Comparison of ENCODE assay signal across 8 cellular contexts in genomic region chr19:17106964-17107363, GRCh38. TPM values are rescaled to one million over a fixed set of nuclear protein-coding genes. Genes with fewer than 3 reads are reported as not detected.
DNase-seq lines count a peak whose midpoint lies in the region; ATAC-seq and TF ChIP-seq lines count a peak whose summit lies in the region.
"Not testable (repeated sequence)": the region's sequence is repeated elsewhere in the genome, so short reads cannot be mapped to it uniquely, and the experiment has no call there.

No MANE protein-coding gene starts in this region.

- H3K27me3 ChIP-seq in BLaER1 treated with 17β-estradiol and CSF1 and Interleukin-3, amounts not matched to agents 10 nM and 100 nM; Karpas-422 (ENCODE audit: low read length); SK-N-SH (ENCODE audit: insufficient read depth); heart left ventricle; muscle layer of duodenum (ENCODE audit: low read depth, low read length); skeletal muscle satellite cell (ENCODE audit: control insufficient read depth, insufficient read depth, low read length); transverse colon: not testable (repeated sequence)

- TF ChIP-seq RAD21 in SK-N-SH (IDR thresholded peaks at IDR 0.05; ENCODE audit: low read length), result not testable (repeated sequence)

- CTCF ChIA-PET in SK-N-SH (lab: Yijun Ruan, JAX), result not testable (repeated sequence)

- peaks cover 8 to 15% (median 13%) of the 10 kb centered on the region in 11 experiments; a peak in 20 of 22 replicates for H3K9me3 ChIP-seq in BLaER1 treated with 17β-estradiol and CSF1 and Interleukin-3, amounts not matched to agents 10 nM and 100 nM (replicated peaks in 1 of 11)
- not testable (repeated sequence) for H3K9me3 ChIP-seq in Karpas-422 (ENCODE audit: low read length); SK-N-SH; heart left ventricle; muscle layer of duodenum (ENCODE audit: control insufficient read depth in 1 of 2, low read length in 2 of 2); skeletal muscle satellite cell (replicated peaks; ENCODE audit: low read length); transverse colon

- ATAC-seq in heart left ventricle, result not testable (repeated sequence)

- not testable (repeated sequence) for TF ChIP-seq CTCF in SK-N-SH (IDR thresholded peaks at IDR 0.05); chondrocyte (IDR thresholded peaks at IDR 0.05); heart left ventricle (IDR thresholded peaks at IDR 0.05); transverse colon (IDR thresholded peaks at IDR 0.05)

- H3K4me1 ChIP-seq in BLaER1 treated with 17β-estradiol and CSF1 and Interleukin-3, amounts not matched to agents 10 nM and 100 nM, result peaks cover 69 to 100% (median 78%) of the 10 kb centered on the region in 10 experiments
- H3K4me1 ChIP-seq in Karpas-422 (ENCODE audit: low read length) (peaks cover 81% of the 10 kb centered on the region), SK-N-SH (ENCODE audit: control insufficient read depth in 1 of 2, insufficient read depth in 2 of 2, low read depth in 1 of 2, low read length in 1 of 2) (peaks cover 9 to 13% of the 10 kb centered on the region in 2 experiments; a peak in 3 of 4 replicates), heart left ventricle (peaks cover 4 to 78% (median 19%) of the 10 kb centered on the region in 12 donors), muscle layer of duodenum (ENCODE audit: control insufficient read depth in 1 of 2, insufficient read depth in 2 of 2, low read length in 2 of 2) (peaks cover 0 to 23% of the 10 kb centered on the region in 2 donors), skeletal muscle satellite cell (ENCODE audit: control insufficient read depth, insufficient read depth, low read length) (peaks cover 22% of the 10 kb centered on the region), transverse colon (peaks cover 17 to 32% (median 19%) of the 10 kb centered on the region in 4 donors)

- peak overlapping the region in 9 of 11 experiments; percentile 13 to 63 (median 45); a peak in 10 of 22 replicates for H3K9ac ChIP-seq in BLaER1 treated with 17β-estradiol and CSF1 and Interleukin-3, amounts not matched to agents 10 nM and 100 nM
- peak overlapping the region; percentile 69 for H3K9ac ChIP-seq in Karpas-422 (ENCODE audit: low read length)
- H3K9ac ChIP-seq in SK-N-SH, result peak overlapping the region; percentile 56; the same call in 1 of the 2 replicates
- peak overlapping the region; percentile 71 for H3K9ac ChIP-seq in skeletal muscle satellite cell (ENCODE audit: low read depth, low read length)

- H3F3A ChIP-seq in SK-N-SH (replicated peaks; ENCODE audit: insufficient read depth), result peaks cover 17% of the 10 kb centered on the region

- TF ChIP-seq EP300 in SK-N-SH (IDR thresholded peaks at IDR 0.05; ENCODE audit: borderline replicate concordance in 1 of 2, low read depth in 1 of 2, low read length in 1 of 2); transverse colon (IDR thresholded peaks at IDR 0.05; ENCODE audit: low read depth): not testable (repeated sequence)

- H3K27ac ChIP-seq in BLaER1 treated with 17β-estradiol and CSF1 and Interleukin-3, amounts not matched to agents 10 nM and 100 nM, result peak overlapping the region in 10 of 11 experiments; percentile 53 to 85 (median 72); a peak in 19 of 22 replicates
- H3K27ac ChIP-seq in Karpas-422 (ENCODE audit: low read length) (peak overlapping the region; percentile 96), SK-N-SH (ENCODE audit: low read depth in 2 of 2, low read length in 1 of 2) (peak overlapping the region in 1 of 2 experiments; percentile 95; a peak in 2 of 4 replicates), heart left ventricle (peak overlapping the region in 9 of 12 donors; percentile 57 to 93 (median 76)), muscle layer of duodenum (ENCODE audit: low read length) (peak overlapping the region; percentile 76), transverse colon (peak overlapping the region; percentile 79 to 92 (median 84))

- in situ Hi-C loops in transverse colon (cut with MboI; ENCODE audit: low pct_ligation_motif_present in 1 of 4, low pct_unique_long_range_greater_than_20kb in 1 of 4, low sequenced_read_pairs in 3 of 4), result not testable (repeated sequence)

- not testable (repeated sequence) for H3K9me3 Mint-ChIP-seq in chondrocyte (ENCODE audit: low read depth)

- H3K4me3 Mint-ChIP-seq in chondrocyte (ENCODE audit: unreplicated experiment), result not testable (repeated sequence)

- peaks cover 21% of the 10 kb centered on the region for H3K4me1 Mint-ChIP-seq in chondrocyte (ENCODE audit: low read depth)

- TF ChIP-seq POLR2A in heart left ventricle (IDR thresholded peaks at IDR 0.05); transverse colon (IDR thresholded peaks at IDR 0.05): not testable (repeated sequence)

- H2AFZ ChIP-seq in Karpas-422 (ENCODE audit: low read length); SK-N-SH (ENCODE audit: low read depth): not testable (repeated sequence)

- peaks cover 70% of the 10 kb centered on the region for H3K79me2 ChIP-seq in Karpas-422 (ENCODE audit: low read length)
- H3K79me2 ChIP-seq in SK-N-SH (ENCODE audit: insufficient read depth), result peaks cover 92% of the 10 kb centered on the region

- peaks cover 18% of the 10 kb centered on the region for H3K36me3 Mint-ChIP-seq in chondrocyte (ENCODE audit: low read depth)

- H3K27ac Mint-ChIP-seq in chondrocyte (ENCODE audit: unreplicated experiment), result peak overlapping the region; percentile 95

- 91% methylated on average over 4 of the region's 4 CpGs for WGBS in SK-N-SH (ENCODE audit: low lambda C conversion rate)
- 97 to 99% (median 99%) methylated on average over 2 to 4 of the region's 4 CpGs for WGBS in heart left ventricle, 4 donors
- 95% methylated on average over 4 of the region's 4 CpGs; no CpG with 5 or more reads in 1 of the 2 donors for WGBS in transverse colon (ENCODE audit: low coverage in 1 of 2), 2 donors

- POLR2A ChIA-PET in SK-N-SH (lab: Yijun Ruan, JAX), result not testable (repeated sequence)

- peak; percentile 57 for DNase-seq in Karpas-422
- not testable (repeated sequence) for DNase-seq in SK-N-SH; chondrocyte (ENCODE audit: low spot score); heart left ventricle; transverse colon

- not testable (repeated sequence) for H3K27me3 Mint-ChIP-seq in chondrocyte (ENCODE audit: low read depth)

- peak overlapping the region; percentile 48 to 99 (median 72) for H3K4me2 ChIP-seq in BLaER1 treated with 17β-estradiol and CSF1 and Interleukin-3, amounts not matched to agents 10 nM and 100 nM
- H3K4me2 ChIP-seq in Karpas-422 (ENCODE audit: low read depth, low read length, poor library complexity, severe bottlenecking), result peak overlapping the region; percentile 62
- peak overlapping the region; percentile 74 for H3K4me2 ChIP-seq in SK-N-SH
- H3K4me2 ChIP-seq in skeletal muscle satellite cell (ENCODE audit: low read length), result peak overlapping the region; percentile 76

- H3K9me2 ChIP-seq in Karpas-422 (replicated peaks; ENCODE audit: insufficient read depth, low read length); SK-N-SH: not testable (repeated sequence)

- H4K20me1 ChIP-seq in BLaER1 treated with 17β-estradiol and CSF1 and Interleukin-3, amounts not matched to agents 10 nM and 100 nM, result peaks cover 27 to 98% (median 89%) of the 10 kb centered on the region in 11 experiments
- not testable (repeated sequence) for H4K20me1 ChIP-seq in Karpas-422 (ENCODE audit: insufficient read depth, low read depth, low read length); SK-N-SH (ENCODE audit: insufficient read depth)

- not testable (repeated sequence) for H3K4me3 ChIP-seq in BLaER1 treated with 17β-estradiol and CSF1 and Interleukin-3, amounts not matched to agents 10 nM and 100 nM; SK-N-SH (ENCODE audit: low read depth in 2 of 2, low read length in 1 of 2); heart left ventricle; muscle layer of duodenum (ENCODE audit: low read depth in 1 of 2, low read length in 2 of 2); skeletal muscle satellite cell (ENCODE audit: low read length); transverse colon
- peak overlapping the region; percentile 55 for H3K4me3 ChIP-seq in Karpas-422 (ENCODE audit: low read length)

- H3K36me3 ChIP-seq in BLaER1 treated with 17β-estradiol and CSF1 and Interleukin-3, amounts not matched to agents 10 nM and 100 nM, result peaks cover 59 to 85% (median 71%) of the 10 kb centered on the region in 11 experiments
- not testable (repeated sequence) for H3K36me3 ChIP-seq in Karpas-422 (ENCODE audit: insufficient read depth, low read length)
- H3K36me3 ChIP-seq in SK-N-SH (replicated peaks in 1 of 2; ENCODE audit: control insufficient read depth in 1 of 2, insufficient read depth in 2 of 2, low read length in 1 of 2) (peaks cover 17 to 27% of the 10 kb centered on the region in 2 experiments), heart left ventricle (peaks cover 0 to 63% (median 25%) of the 10 kb centered on the region in 9 donors), muscle layer of duodenum (ENCODE audit: control insufficient read depth in 1 of 2, insufficient read depth in 2 of 2, low read length in 2 of 2) (peaks cover 15 to 35% of the 10 kb centered on the region in 2 donors), skeletal muscle satellite cell (ENCODE audit: insufficient read depth, low read length) (peaks cover 29% of the 10 kb centered on the region), transverse colon (peaks cover 0 to 15% (median 5%) of the 10 kb centered on the region in 4 donors)

- intact Hi-C loops in heart left ventricle (cut with DNase I); transverse colon (cut with DNase I; ENCODE audit: low total_unique reads): not testable (repeated sequence)

RNA-seq across cellular contexts. Expression of gene MYO9B, which starts 31.4 kb away (rescaled TPM):
- 80.1 and 114 TPM in 2 replicates for total RNA-seq in Karpas-422 (2014; rRNA removed; shearing (Covaris generic); ENCODE audit: low replicate concordance)
- polyA plus RNA-seq in SK-N-SH (2012; rRNA removed) (28.4 and 37.6 TPM in 2 replicates), heart left ventricle (10 to 100 TPM; 26.9 to 39.6 TPM)
- polyA plus RNA-seq in SK-N-SH (2012; cell fraction: cytosol; rRNA removed), result 15.1 and 22.1 TPM in 2 replicates
- 120 and 128 TPM in 2 replicates for polyA plus RNA-seq in SK-N-SH (2012; cell fraction: nucleus; rRNA removed)
- total RNA-seq in chondrocyte (90.8 to 98.1 TPM (median 94.6 TPM) in 3 replicates), heart left ventricle (10 to 100 TPM; 24.2 to 89.4 (median 31.3) TPM), transverse colon (100 to 1,000 TPM; 102 to 246 (median 151) TPM)
- total RNA-seq in skeletal muscle satellite cell (2012; rRNA removed), result 74.3 and 77.1 TPM in 2 replicates

RNA-seq across cellular contexts. Expression of gene HAUS8, which starts 31.7 kb away (rescaled TPM):
- 17.6 and 20.4 TPM in 2 replicates for total RNA-seq in Karpas-422 (2014; rRNA removed; shearing (Covaris generic); ENCODE audit: low replicate concordance)
- polyA plus RNA-seq in SK-N-SH (2012; rRNA removed), result 7.4 and 9.6 TPM in 2 replicates
- 7.0 and 8.5 TPM in 2 replicates for polyA plus RNA-seq in SK-N-SH (2012; cell fraction: cytosol; rRNA removed)
- polyA plus RNA-seq in SK-N-SH (2012; cell fraction: nucleus; rRNA removed), result 12.9 and 16.9 TPM in 2 replicates
- total RNA-seq in chondrocyte, result 7.8 to 9.5 TPM (median 8.2 TPM) in 3 replicates
- total RNA-seq in heart left ventricle, result 1 to 10 TPM; 2.1 to 9.2 (median 4.7) TPM
- polyA plus RNA-seq in heart left ventricle, result 1 to 10 TPM; 4.2 to 5.1 TPM
- 3.1 and 3.5 TPM in 2 replicates for total RNA-seq in skeletal muscle satellite cell (2012; rRNA removed)
- 10 to 100 TPM in 2 of 4 donors, 1 to 10 TPM in 2; 4.4 to 13.8 (median 10.3) TPM for total RNA-seq in transverse colon
